In the genomic region with DNA sequence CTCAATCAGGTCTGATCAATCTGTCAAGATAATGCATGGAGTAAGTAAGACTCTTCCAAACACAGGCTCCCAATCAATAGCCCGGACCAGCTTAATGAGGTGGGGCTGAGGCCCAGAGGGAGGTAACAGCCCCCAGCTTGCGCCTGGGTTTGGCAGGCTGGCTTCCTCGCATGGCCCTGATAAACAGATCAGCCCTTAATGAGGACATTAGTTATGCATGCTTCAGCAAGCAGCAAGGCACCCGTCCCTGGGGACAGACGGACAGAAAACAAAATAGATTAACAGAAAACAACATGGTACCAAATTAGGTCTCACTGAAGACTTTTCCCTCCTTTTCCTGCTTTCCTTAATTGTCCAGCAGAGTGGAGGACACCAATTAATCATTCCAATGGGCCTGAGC, we compare ENCODE assay signal across 32 cellular contexts.
"Had no signal": no experiment of that assay in that cellular context is flagged by ENCODE, and none has a peak within 500 bp of the region (broad histone marks: within the 10 kb centered on the region; RNA-seq: fewer than 3 reads in every experiment).

No MANE protein-coding gene starts in this region.

- H3K4me1 Mint-ChIP-seq: activated B cell treated with CpG ODN at 0.5 μM for 24 hours; activated naive CD8-positive, alpha-beta T cell treated with anti-CD3 and anti-CD28 coated beads, Interleukin-2, amount 10 ng/mL, durations not matched to agents 7 days and 5 days; central memory CD8-positive, alpha-beta T cell; T-cell; T-helper 17 cell had no signal

- H3K9me3 Mint-ChIP-seq: activated B cell treated with CpG ODN at 0.5 μM for 24 hours; activated CD4-positive, alpha-beta memory T cell treated with anti-CD3 and anti-CD28 coated beads for 36 hours; activated naive CD8-positive, alpha-beta T cell treated with anti-CD3 and anti-CD28 coated beads, Interleukin-2, amount 10 ng/mL, durations not matched to agents 7 days and 5 days; central memory CD8-positive, alpha-beta T cell; T-cell had no signal

- H3K27ac ChIP-seq: ascending aorta, cardiac muscle cell, SJSA1, VCaP had no signal

- H3K36me3 ChIP-seq: ascending aorta, cardiac muscle cell, SJSA1 had no signal

- H3K27me3 ChIP-seq: ascending aorta, cardiac muscle cell, SJSA1 had no signal

- H3K4me1 ChIP-seq: ascending aorta had no signal

- DNase-seq: activated B cell treated with CpG ODN at 0.5 μM for 24 hours; activated CD4-positive, alpha-beta memory T cell treated with anti-CD3 and anti-CD28 coated beads for 36 hours; activated CD4-positive, alpha-beta T cell treated with anti-CD3 and anti-CD28 coated beads for 4 hours; activated CD4-positive, alpha-beta T cell treated with anti-CD3 and anti-CD28 coated beads, Interleukin-2, amount 50 U/mL, for 1 hour; activated CD4-positive, CD25-positive, alpha-beta regulatory T cell treated with anti-CD3 and anti-CD28 coated beads, Interleukin-2, amount 50 U/mL, for 72 hours; activated CD8-positive, alpha-beta memory T cell treated with anti-CD3 and anti-CD28 coated beads, Interleukin-2, amount 50 U/mL, for 4 hours; activated effector memory CD4-positive, alpha-beta T cell treated with Interleukin-2 at 50 U/mL for 16 hours; activated naive CD4-positive, alpha-beta T cell treated with anti-CD3 and anti-CD28 coated beads, Interleukin-2, amount 50 U/mL, for 16 hours; activated naive CD8-positive, alpha-beta T cell treated with anti-CD3 and anti-CD28 coated beads, Interleukin-2, amount 10 ng/mL, durations not matched to agents 7 days and 5 days; activated T-cell treated with anti-CD3 and anti-CD28 coated beads for 4 hours; activated T-cell treated with anti-CD3 and anti-CD28 coated beads, Interleukin-2, amount 50 U/mL, for 48 hours; amygdala; KG1; MM.1S; MV-4-11; NCI-H1092; NCI-H1436 treated with DMSO at 0.1 percent for 48 hours; NCI-H1694 treated with DMSO at 0.1 percent for 48 hours; NCI-H2029; NCI-H510A; NCI-H526 treated with DMSO at 0.1 percent for 48 hours; NCI-H774; SHP77 treated with DMSO at 0.1 percent for 48 hours; T-cell; T-helper 17 cell had no signal

- H3K4me3 ChIP-seq: ascending aorta, cardiac muscle cell, SJSA1 had no signal

- ATAC-seq: Panc1, SK-N-SH treated with all-trans-retinoic acid at 6 μM for 48 hours, T-cell, T-helper 17 cell had no signal

- H3K4me3 Mint-ChIP-seq: activated B cell treated with CpG ODN at 0.5 μM for 24 hours; activated CD4-positive, alpha-beta memory T cell treated with anti-CD3 and anti-CD28 coated beads for 36 hours; activated naive CD8-positive, alpha-beta T cell treated with anti-CD3 and anti-CD28 coated beads, Interleukin-2, amount 10 ng/mL, durations not matched to agents 7 days and 5 days; central memory CD8-positive, alpha-beta T cell; T-cell; T-helper 17 cell had no signal

- H3K36me3 Mint-ChIP-seq: activated CD4-positive, alpha-beta memory T cell treated with anti-CD3 and anti-CD28 coated beads for 36 hours; activated naive CD8-positive, alpha-beta T cell treated with anti-CD3 and anti-CD28 coated beads, Interleukin-2, amount 10 ng/mL, durations not matched to agents 7 days and 5 days; T-cell had no signal

- H3K9me3 ChIP-seq: ascending aorta, SJSA1 had no signal

- H3K27me3 Mint-ChIP-seq: activated B cell treated with CpG ODN at 0.5 μM for 24 hours; activated CD4-positive, alpha-beta memory T cell treated with anti-CD3 and anti-CD28 coated beads for 36 hours; central memory CD8-positive, alpha-beta T cell; T-cell had no signal
